Comparison of ENCODE assay signal across 8 cellular contexts in genomic region chr1:2412773-2413494, GRCh38. TPM values are rescaled to one million over a fixed set of nuclear protein-coding genes. Genes with fewer than 3 reads are reported as not detected.
DNase-seq lines count a peak whose midpoint lies in the region; ATAC-seq and TF ChIP-seq lines count a peak whose summit lies in the region.

No MANE protein-coding gene starts in this region.

- peak overlapping the region; percentile 79 for H3K27ac ChIP-seq in ascending aorta

- peak overlapping the region; percentile 82 for H3K4me3 Mint-ChIP-seq in stimulated activated naive CD8-positive, alpha-beta T cell treated with anti-CD3 and anti-CD28 coated beads, Interleukin-15, Interleukin-2, amounts not matched to agents 100 ng/mL and 50 ng/mL, for 24 hours

- in situ Hi-C loops in GM13976 (cut with MboI; ENCODE audit: low sequenced_read_pairs, unreplicated experiment): loop anchor here (25.0 kb wide), 1 partner anchor 124 kb away; the partner anchor contains the start of genes HES5 and PANK4

- no peaks in the 10 kb centered on the region for H3K9me3 ChIP-seq in ascending aorta

- peaks cover 42% of the 10 kb centered on the region for H3K4me1 Mint-ChIP-seq in stimulated activated naive CD8-positive, alpha-beta T cell treated with anti-CD3 and anti-CD28 coated beads, Interleukin-15, Interleukin-2, amounts not matched to agents 100 ng/mL and 50 ng/mL, for 24 hours (ENCODE audit: low read depth)

- peak overlapping the region; percentile 87 to 98 for H3K4me3 ChIP-seq in ascending aorta

- H3K36me3 ChIP-seq in ascending aorta: peaks cover 10 to 16% of the 10 kb centered on the region in 2 donors

- peaks cover 16% of the 10 kb centered on the region for H3K36me3 Mint-ChIP-seq in stimulated activated naive CD8-positive, alpha-beta T cell treated with anti-CD3 and anti-CD28 coated beads, Interleukin-15, Interleukin-2, amounts not matched to agents 100 ng/mL and 50 ng/mL, for 24 hours (ENCODE audit: low read depth)

- peak; percentile 21 for ATAC-seq in HG02642 (IDR thresholded peaks at IDR 0.05; ENCODE audit: poor library complexity, unreplicated experiment)

- no peaks in the 10 kb centered on the region for H3K27me3 Mint-ChIP-seq in stimulated activated naive CD8-positive, alpha-beta T cell treated with anti-CD3 and anti-CD28 coated beads, Interleukin-15, Interleukin-2, amounts not matched to agents 100 ng/mL and 50 ng/mL, for 24 hours

- TF ChIP-seq CTCF in GM13976 (IDR thresholded peaks at IDR 0.05; ENCODE audit: borderline replicate concordance, control extremely low read depth, extremely low read depth, insufficient read depth, missing control alignments) (no peak), ascending aorta (IDR thresholded peaks at IDR 0.05) (no peak)

- H3K9me3 Mint-ChIP-seq in stimulated activated naive CD8-positive, alpha-beta T cell treated with anti-CD3 and anti-CD28 coated beads, Interleukin-15, Interleukin-2, amounts not matched to agents 100 ng/mL and 50 ng/mL, for 24 hours: no peaks in the 10 kb centered on the region

- H3K27me3 ChIP-seq in ascending aorta: peaks cover 6% of the 10 kb centered on the region

- intact Hi-C loops in ascending aorta (cut with DNase I): loop anchor here (1.0 to 10.0 kb wide), 8 partner anchors 22 to 1488 kb away; partner anchors contain the start of genes C1orf174, MORN1, PRXL2B and RER1

- H3K4me1 ChIP-seq in ascending aorta: peaks cover 12 to 26% of the 10 kb centered on the region in 2 donors

- no peak overlapping the region for H3K27ac Mint-ChIP-seq in stimulated activated naive CD8-positive, alpha-beta T cell treated with anti-CD3 and anti-CD28 coated beads, Interleukin-15, Interleukin-2, amounts not matched to agents 100 ng/mL and 50 ng/mL, for 24 hours

- DNase-seq in AG08395 (ENCODE audit: low spot score) (peak; percentile 62), GM13976 (ENCODE audit: low spot score) (peak; percentile 81), NCI-H1105 (lab: John Stamatoyannopoulos, UW) (peak; percentile 19), ascending aorta (ENCODE audit: low spot score in 2 of 2) (no peak), iris pigment epithelial cell (ENCODE audit: low read depth) (peak; percentile 62), mesenteric fat pad (ENCODE audit: low spot score) (no peak)

RNA-seq across cellular contexts. Expression of gene PEX10, which starts 0.6 kb away (rescaled TPM):
- total RNA-seq in ascending aorta (26.1 TPM), mesenteric fat pad (23.9 TPM)

RNA-seq across cellular contexts. Expression of gene RER1, which starts 21.3 kb away (rescaled TPM):
- total RNA-seq in ascending aorta (61.3 TPM), mesenteric fat pad (157 TPM)

RNA-seq across cellular contexts. Expression of gene MORN1, which starts 21.6 kb away (rescaled TPM):
- total RNA-seq in ascending aorta: 18.4 TPM
- total RNA-seq in mesenteric fat pad: 4.4 TPM

Comparison
In these comparisons a context has a peak if more than half of its experiments do, and no peak if none do; other contexts are left out.
1. DNase-seq: peak in AG08395 (single experiment), GM13976 (single experiment), NCI-H1105 (single experiment) and iris pigment epithelial cell (single experiment); none in ascending aorta (0 of 2) and mesenteric fat pad (single experiment).